In genomic region chr22:38467438-38467903, GRCh38 we compare ENCODE assay signal across 1 cellular context.
TF ChIP-seq lines count a peak whose summit lies in the region.

No MANE protein-coding gene starts in this region.

TF ChIP-seq in K562, 482 proteins besides CTCF, POLR2A, EP300 and RAD21 (continued from another document and continues in another):
- TF ChIP-seq UBTF (IDR thresholded peaks at IDR 0.05; ENCODE audit: borderline replicate concordance in 1 of 2, low read depth in 2 of 2, low read length in 2 of 2): no peak
- no peak for TF ChIP-seq MXI1 (IDR thresholded peaks at IDR 0.05; ENCODE audit: low read depth, low read length)
- no peak for TF ChIP-seq EHMT2 (IDR thresholded peaks at IDR 0.05)
- 0 out of 2 replicates have a peak, but pooled peaks have one; percentile 47 for TF ChIP-seq AFF4 (CRISPR knock-in tag; IDR thresholded peaks at IDR 0.05)
- TF ChIP-seq GATAD2B (IDR thresholded peaks at IDR 0.05; ENCODE audit: borderline replicate concordance): no peak
- TF ChIP-seq CHD1 (IDR thresholded peaks at IDR 0.05; ENCODE audit: low read length): peak; percentile 15
- 0 out of 2 replicates have a peak, but pooled peaks have one; percentile 26 for TF ChIP-seq MGA (IDR thresholded peaks at IDR 0.05)
- TF ChIP-seq ARID3B (CRISPR knock-in tag; IDR thresholded peaks at IDR 0.05; ENCODE audit: borderline replicate concordance): no peak
- TF ChIP-seq ZBTB5 (IDR thresholded peaks at IDR 0.05): no peak
- TF ChIP-seq ZNF668 (CRISPR knock-in tag; IDR thresholded peaks at IDR 0.05): no peak
- TF ChIP-seq CTCFL (IDR thresholded peaks at IDR 0.05; ENCODE audit: borderline replicate concordance, insufficient read depth, low read depth, low read length, poor library complexity, severe bottlenecking): no peak
- no peak for TF ChIP-seq TRIM25 (IDR thresholded peaks at IDR 0.05; ENCODE audit: borderline replicate concordance)
- no peak for TF ChIP-seq ZNF316 (IDR thresholded peaks at IDR 0.05)
- TF ChIP-seq HDGF (IDR thresholded peaks at IDR 0.05): no peak
- TF ChIP-seq GTF2F1 (IDR thresholded peaks at IDR 0.05; ENCODE audit: low read depth, low read length): no peak
- no peak for TF ChIP-seq POU5F1 (IDR thresholded peaks at IDR 0.05; ENCODE audit: borderline replicate concordance, low read depth, low read length, partially characterized antibody)
- no peak for TF ChIP-seq RCOR1 (IDR thresholded peaks at IDR 0.05; ENCODE audit: borderline replicate concordance in 1 of 2, low read depth in 2 of 2, low read length in 2 of 2)
- TF ChIP-seq ETV5 (CRISPR knock-in tag; IDR thresholded peaks at IDR 0.05; ENCODE audit: low read depth): 0 out of 2 replicates have a peak, but pooled peaks have one; percentile 13
